Comparison of ENCODE assay signal across 1 cellular context in genomic region chr1:164311376-164311775, GRCh38.
TF ChIP-seq lines count a peak whose summit lies in the region.

No MANE protein-coding gene starts in this region.

TF ChIP-seq in WTC11, 78 proteins besides CTCF, POLR2A, EP300 and RAD21 (continued from another document):
- TF ChIP-seq ERG (CRISPR knock-in tag; IDR thresholded peaks at IDR 0.05): no peak
- TF ChIP-seq NFE2L1 (CRISPR knock-in tag; IDR thresholded peaks at IDR 0.05): no peak
- TF ChIP-seq AFF4 (CRISPR knock-in tag; IDR thresholded peaks at IDR 0.05; ENCODE audit: borderline replicate concordance): no peak
- no peak for TF ChIP-seq SOX15 (CRISPR knock-in tag; IDR thresholded peaks at IDR 0.05)
- no peak for TF ChIP-seq ZNF512 (CRISPR knock-in tag; IDR thresholded peaks at IDR 0.05; ENCODE audit: borderline replicate concordance)
- no peak for TF ChIP-seq MYBL2 (CRISPR knock-in tag; IDR thresholded peaks at IDR 0.05)
- no peak for TF ChIP-seq ZNF317 (CRISPR knock-in tag; IDR thresholded peaks at IDR 0.05; ENCODE audit: borderline replicate concordance, low read depth)
- no peak for TF ChIP-seq NFATC4 (CRISPR knock-in tag; IDR thresholded peaks at IDR 0.05)
- no peak for TF ChIP-seq FOXP1 (CRISPR knock-in tag; IDR thresholded peaks at IDR 0.05; ENCODE audit: borderline replicate concordance)
